In genomic region chr1:226939439-226940028, GRCh38 we compare ENCODE assay signal across 1 cellular context.
A peak's percentile ranks its signal among the peaks of the same experiment; 100 is the strongest.
TF ChIP-seq lines count a peak whose summit lies in the region.

No MANE protein-coding gene starts in this region.

TF ChIP-seq in HepG2, 621 proteins besides CTCF, POLR2A, EP300 and RAD21 (continued from another document and continues in another):
- TF ChIP-seq, protein P1, sequence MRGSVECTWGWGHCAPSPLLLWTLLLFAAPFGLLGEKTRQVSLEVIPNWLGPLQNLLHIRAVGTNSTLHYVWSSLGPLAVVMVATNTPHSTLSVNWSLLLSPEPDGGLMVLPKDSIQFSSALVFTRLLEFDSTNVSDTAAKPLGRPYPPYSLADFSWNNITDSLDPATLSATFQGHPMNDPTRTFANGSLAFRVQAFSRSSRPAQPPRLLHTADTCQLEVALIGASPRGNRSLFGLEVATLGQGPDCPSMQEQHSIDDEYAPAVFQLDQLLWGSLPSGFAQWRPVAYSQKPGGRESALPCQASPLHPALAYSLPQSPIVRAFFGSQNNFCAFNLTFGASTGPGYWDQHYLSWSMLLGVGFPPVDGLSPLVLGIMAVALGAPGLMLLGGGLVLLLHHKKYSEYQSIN (CRISPR knock-in tag; IDR thresholded peaks at IDR 0.05; ENCODE audit: borderline replicate concordance) = peak; percentile 58; the same call in 1 of the 2 replicates
- TF ChIP-seq HNRNPUL1 (IDR thresholded peaks at IDR 0.05; ENCODE audit: low read depth, low read length) (no peak), THRA (CRISPR knock-in tag; IDR thresholded peaks at IDR 0.05; ENCODE audit: borderline replicate concordance) (no peak), PHF20 (CRISPR knock-in tag; IDR thresholded peaks at IDR 0.05) (peak; percentile 71), USF2 (IDR thresholded peaks at IDR 0.05; ENCODE audit: low read depth, low read length) (no peak), USF2 (CRISPR knock-in tag; IDR thresholded peaks at IDR 0.05; ENCODE audit: borderline replicate concordance) (no peak), RXRB (CRISPR knock-in tag; IDR thresholded peaks at IDR 0.05; ENCODE audit: borderline replicate concordance) (no peak; the same call in 1 of the 2 replicates), PCBP1 (IDR thresholded peaks at IDR 0.05; ENCODE audit: borderline replicate concordance, low read depth, low read length) (peak; percentile 38; the same call in 1 of the 2 replicates), RORA (CRISPR knock-in tag; IDR thresholded peaks at IDR 0.05) (no peak), ZNF879 (CRISPR knock-in tag; IDR thresholded peaks at IDR 0.05) (peak; percentile 96), TAF15 (IDR thresholded peaks at IDR 0.05; ENCODE audit: low read depth, low read length, poor library complexity, severe bottlenecking) (no peak), HDAC6 (IDR thresholded peaks at IDR 0.05; ENCODE audit: low read depth, low read length) (no peak), FIP1L1 (IDR thresholded peaks at IDR 0.05; ENCODE audit: borderline replicate concordance, insufficient read depth, low read depth, low read length) (no peak), TP53 (CRISPR knock-in tag; conservative IDR thresholded peaks at IDR 0.05) (no peak), ZBTB42 (CRISPR knock-in tag; IDR thresholded peaks at IDR 0.05) (no peak), NR2F1 (CRISPR knock-in tag; IDR thresholded peaks at IDR 0.05) (no peak), ZNF75D (CRISPR knock-in tag; IDR thresholded peaks at IDR 0.05; ENCODE audit: borderline replicate concordance) (no peak), ZNF235 (CRISPR knock-in tag; IDR thresholded peaks at IDR 0.05; ENCODE audit: borderline replicate concordance) (0 out of 2 replicates have a peak, but pooled peaks have one; percentile 57), ZNF704 (CRISPR knock-in tag; IDR thresholded peaks at IDR 0.05; ENCODE audit: borderline replicate concordance) (no peak), ZNF30 (CRISPR knock-in tag; IDR thresholded peaks at IDR 0.05) (no peak), ZBED4 (CRISPR knock-in tag; IDR thresholded peaks at IDR 0.05; ENCODE audit: borderline replicate concordance) (no peak; the same call in 1 of the 2 replicates), ASH2L (IDR thresholded peaks at IDR 0.05; ENCODE audit: insufficient read length, low read depth, low read length) (peak; percentile 84), SMARCE1 (IDR thresholded peaks at IDR 0.05; ENCODE audit: borderline replicate concordance) (no peak), FLYWCH1 (CRISPR knock-in tag; IDR thresholded peaks at IDR 0.05) (no peak), CREM (IDR thresholded peaks at IDR 0.05) (peak; percentile 51), CREM (CRISPR knock-in tag; IDR thresholded peaks at IDR 0.05) (no peak), PAWR (CRISPR knock-in tag; IDR thresholded peaks at IDR 0.05; ENCODE audit: borderline replicate concordance) (no peak)
- TF ChIP-seq, protein P2, sequence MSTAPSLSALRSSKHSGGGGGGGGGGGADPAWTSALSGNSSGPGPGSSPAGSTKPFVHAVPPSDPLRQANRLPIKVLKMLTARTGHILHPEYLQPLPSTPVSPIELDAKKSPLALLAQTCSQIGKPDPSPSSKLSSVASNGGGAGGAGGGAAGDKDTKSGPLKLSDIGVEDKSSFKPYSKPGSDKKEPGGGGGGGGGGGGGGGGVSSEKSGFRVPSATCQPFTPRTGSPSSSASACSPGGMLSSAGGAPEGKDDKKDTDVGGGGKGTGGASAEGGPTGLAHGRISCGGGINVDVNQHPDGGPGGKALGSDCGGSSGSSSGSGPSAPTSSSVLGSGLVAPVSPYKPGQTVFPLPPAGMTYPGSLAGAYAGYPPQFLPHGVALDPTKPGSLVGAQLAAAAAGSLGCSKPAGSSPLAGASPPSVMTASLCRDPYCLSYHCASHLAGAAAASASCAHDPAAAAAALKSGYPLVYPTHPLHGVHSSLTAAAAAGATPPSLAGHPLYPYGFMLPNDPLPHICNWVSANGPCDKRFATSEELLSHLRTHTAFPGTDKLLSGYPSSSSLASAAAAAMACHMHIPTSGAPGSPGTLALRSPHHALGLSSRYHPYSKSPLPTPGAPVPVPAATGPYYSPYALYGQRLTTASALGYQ (CRISPR knock-in tag; IDR thresholded peaks at IDR 0.05) = no peak
- TF ChIP-seq, protein P3, sequence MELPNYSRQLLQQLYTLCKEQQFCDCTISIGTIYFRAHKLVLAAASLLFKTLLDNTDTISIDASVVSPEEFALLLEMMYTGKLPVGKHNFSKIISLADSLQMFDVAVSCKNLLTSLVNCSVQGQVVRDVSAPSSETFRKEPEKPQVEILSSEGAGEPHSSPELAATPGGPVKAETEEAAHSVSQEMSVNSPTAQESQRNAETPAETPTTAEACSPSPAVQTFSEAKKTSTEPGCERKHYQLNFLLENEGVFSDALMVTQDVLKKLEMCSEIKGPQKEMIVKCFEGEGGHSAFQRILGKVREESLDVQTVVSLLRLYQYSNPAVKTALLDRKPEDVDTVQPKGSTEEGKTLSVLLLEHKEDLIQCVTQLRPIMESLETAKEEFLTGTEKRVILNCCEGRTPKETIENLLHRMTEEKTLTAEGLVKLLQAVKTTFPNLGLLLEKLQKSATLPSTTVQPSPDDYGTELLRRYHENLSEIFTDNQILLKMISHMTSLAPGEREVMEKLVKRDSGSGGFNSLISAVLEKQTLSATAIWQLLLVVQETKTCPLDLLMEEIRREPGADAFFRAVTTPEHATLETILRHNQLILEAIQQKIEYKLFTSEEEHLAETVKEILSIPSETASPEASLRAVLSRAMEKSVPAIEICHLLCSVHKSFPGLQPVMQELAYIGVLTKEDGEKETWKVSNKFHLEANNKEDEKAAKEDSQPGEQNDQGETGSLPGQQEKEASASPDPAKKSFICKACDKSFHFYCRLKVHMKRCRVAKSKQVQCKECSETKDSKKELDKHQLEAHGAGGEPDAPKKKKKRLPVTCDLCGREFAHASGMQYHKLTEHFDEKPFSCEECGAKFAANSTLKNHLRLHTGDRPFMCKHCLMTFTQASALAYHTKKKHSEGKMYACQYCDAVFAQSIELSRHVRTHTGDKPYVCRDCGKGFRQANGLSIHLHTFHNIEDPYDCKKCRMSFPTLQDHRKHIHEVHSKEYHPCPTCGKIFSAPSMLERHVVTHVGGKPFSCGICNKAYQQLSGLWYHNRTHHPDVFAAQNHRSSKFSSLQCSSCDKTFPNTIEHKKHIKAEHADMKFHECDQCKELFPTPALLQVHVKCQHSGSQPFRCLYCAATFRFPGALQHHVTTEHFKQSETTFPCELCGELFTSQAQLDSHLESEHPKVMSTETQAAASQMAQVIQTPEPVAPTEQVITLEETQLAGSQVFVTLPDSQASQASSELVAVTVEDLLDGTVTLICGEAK (IDR thresholded peaks at IDR 0.05) = no peak
- TF ChIP-seq, protein P3 (CRISPR knock-in tag; IDR thresholded peaks at IDR 0.05) = peak; percentile 73; the same call in 1 of the 2 replicates
- TF ChIP-seq, protein P4, sequence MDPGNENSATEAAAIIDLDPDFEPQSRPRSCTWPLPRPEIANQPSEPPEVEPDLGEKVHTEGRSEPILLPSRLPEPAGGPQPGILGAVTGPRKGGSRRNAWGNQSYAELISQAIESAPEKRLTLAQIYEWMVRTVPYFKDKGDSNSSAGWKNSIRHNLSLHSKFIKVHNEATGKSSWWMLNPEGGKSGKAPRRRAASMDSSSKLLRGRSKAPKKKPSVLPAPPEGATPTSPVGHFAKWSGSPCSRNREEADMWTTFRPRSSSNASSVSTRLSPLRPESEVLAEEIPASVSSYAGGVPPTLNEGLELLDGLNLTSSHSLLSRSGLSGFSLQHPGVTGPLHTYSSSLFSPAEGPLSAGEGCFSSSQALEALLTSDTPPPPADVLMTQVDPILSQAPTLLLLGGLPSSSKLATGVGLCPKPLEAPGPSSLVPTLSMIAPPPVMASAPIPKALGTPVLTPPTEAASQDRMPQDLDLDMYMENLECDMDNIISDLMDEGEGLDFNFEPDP (CRISPR knock-in tag; conservative IDR thresholded peaks at IDR 0.05) = no peak
- TF ChIP-seq, protein P5, sequence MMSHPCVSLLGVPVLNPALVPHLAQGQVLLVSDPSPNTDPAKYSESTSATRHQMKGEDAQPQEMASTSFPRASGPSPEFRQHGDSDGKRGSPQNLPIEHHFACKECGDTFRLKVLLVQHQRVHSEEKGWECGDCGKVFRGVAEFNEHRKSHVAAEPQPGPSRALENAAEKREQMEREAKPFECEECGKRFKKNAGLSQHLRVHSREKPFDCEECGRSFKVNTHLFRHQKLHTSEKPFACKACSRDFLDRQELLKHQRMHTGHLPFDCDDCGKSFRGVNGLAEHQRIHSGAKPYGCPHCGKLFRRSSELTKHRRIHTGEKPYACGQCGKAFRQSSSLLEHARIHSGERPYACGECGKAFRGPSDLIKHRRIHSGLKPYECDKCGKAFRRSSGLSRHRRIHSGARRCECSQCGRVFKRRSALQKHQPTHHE (CRISPR knock-in tag; IDR thresholded peaks at IDR 0.05; ENCODE audit: borderline replicate concordance) = peak; percentile 66; the same call in 1 of the 2 replicates
